1 cellular context compared by ENCODE assay signal in the genomic region with DNA sequence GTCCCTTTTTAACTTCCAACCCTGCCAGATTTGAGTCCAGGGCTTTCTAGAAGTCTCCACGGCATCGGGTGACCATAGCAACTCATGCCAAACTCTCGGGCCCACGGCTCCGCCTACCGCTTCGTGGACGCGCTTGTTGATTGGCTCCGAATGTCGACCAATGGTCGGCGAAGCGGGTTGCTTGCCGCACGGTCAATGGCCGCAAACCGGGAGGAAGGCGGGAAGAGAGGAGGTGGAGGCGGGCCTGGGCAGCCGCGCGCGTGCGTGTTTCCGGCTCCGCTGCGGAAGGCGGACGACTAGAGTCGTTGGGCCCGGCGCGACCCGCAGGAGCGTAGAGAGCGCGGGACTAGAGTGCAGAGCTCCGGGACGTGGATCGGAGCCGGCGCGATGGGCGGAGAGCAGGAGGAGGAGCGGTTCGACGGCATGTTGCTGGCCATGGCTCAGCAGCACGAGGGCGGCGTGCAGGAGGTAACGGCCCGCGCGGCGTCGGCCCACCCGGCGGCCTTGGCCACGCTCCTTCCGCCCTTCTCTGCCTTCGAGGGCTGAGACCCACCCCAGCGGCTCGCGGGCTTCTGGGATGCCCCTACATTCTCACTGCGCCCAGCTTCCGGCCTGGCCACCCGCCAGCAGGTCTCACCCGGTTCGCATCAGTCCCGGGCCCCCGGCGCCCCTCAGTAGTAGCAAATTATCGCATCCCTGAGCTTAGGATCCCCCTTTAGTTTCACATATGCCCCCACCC.
TF ChIP-seq lines count a peak whose summit lies in the region.

A gene (plus strand): TSS at position 282 of the 739 bp plus-strand sequence. CDS start 106 bp downstream, at position 388.

TF ChIP-seq in HepG2, 621 proteins besides CTCF, POLR2A, EP300 and RAD21 (continued from another document and continues in another):
- TF ChIP-seq, protein P1, sequence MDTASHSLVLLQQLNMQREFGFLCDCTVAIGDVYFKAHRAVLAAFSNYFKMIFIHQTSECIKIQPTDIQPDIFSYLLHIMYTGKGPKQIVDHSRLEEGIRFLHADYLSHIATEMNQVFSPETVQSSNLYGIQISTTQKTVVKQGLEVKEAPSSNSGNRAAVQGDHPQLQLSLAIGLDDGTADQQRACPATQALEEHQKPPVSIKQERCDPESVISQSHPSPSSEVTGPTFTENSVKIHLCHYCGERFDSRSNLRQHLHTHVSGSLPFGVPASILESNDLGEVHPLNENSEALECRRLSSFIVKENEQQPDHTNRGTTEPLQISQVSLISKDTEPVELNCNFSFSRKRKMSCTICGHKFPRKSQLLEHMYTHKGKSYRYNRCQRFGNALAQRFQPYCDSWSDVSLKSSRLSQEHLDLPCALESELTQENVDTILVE (CRISPR knock-in tag; IDR thresholded peaks at IDR 0.05) = no peak
- TF ChIP-seq, protein P2, sequence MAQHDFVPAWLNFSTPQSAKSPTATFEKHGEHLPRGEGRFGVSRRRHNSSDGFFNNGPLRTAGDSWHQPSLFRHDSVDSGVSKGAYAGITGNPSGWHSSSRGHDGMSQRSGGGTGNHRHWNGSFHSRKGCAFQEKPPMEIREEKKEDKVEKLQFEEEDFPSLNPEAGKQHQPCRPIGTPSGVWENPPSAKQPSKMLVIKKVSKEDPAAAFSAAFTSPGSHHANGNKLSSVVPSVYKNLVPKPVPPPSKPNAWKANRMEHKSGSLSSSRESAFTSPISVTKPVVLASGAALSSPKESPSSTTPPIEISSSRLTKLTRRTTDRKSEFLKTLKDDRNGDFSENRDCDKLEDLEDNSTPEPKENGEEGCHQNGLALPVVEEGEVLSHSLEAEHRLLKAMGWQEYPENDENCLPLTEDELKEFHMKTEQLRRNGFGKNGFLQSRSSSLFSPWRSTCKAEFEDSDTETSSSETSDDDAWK (CRISPR knock-in tag; IDR thresholded peaks at IDR 0.05) = no peak
- TF ChIP-seq KLF13 (CRISPR knock-in tag; IDR thresholded peaks at IDR 0.05) (no peak), SNAI1 (CRISPR knock-in tag; IDR thresholded peaks at IDR 0.05; ENCODE audit: borderline replicate concordance) (peak; percentile 83; the same call in 1 of the 2 replicates), FLYWCH1 (CRISPR knock-in tag; IDR thresholded peaks at IDR 0.05) (no peak), U2AF1 (optimal IDR thresholded peaks at IDR 0.05; ENCODE audit: low read depth, low read length) (no peak), RELA (CRISPR knock-in tag; IDR thresholded peaks at IDR 0.05) (no peak), ZNF530 (CRISPR knock-in tag; IDR thresholded peaks at IDR 0.05; ENCODE audit: low read depth) (no peak), PRMT3 (CRISPR knock-in tag; IDR thresholded peaks at IDR 0.05; ENCODE audit: borderline replicate concordance, low read depth) (peak; percentile 86; the same call in 1 of the 2 replicates), CHD2 (IDR thresholded peaks at IDR 0.05; ENCODE audit: low read depth, low read length) (0 out of 2 replicates have a peak, but pooled peaks have one; percentile 27), ZNF549 (CRISPR knock-in tag; IDR thresholded peaks at IDR 0.05) (no peak), PAX8 (CRISPR knock-in tag; IDR thresholded peaks at IDR 0.05; ENCODE audit: borderline replicate concordance) (peak; percentile 57; the same call in 1 of the 2 replicates), CREB1 (IDR thresholded peaks at IDR 0.05) (peak; percentile 72; the same call in 1 of the 2 replicates), CREB1 (CRISPR knock-in tag; IDR thresholded peaks at IDR 0.05) (peak; percentile 95), SRY (CRISPR knock-in tag; IDR thresholded peaks at IDR 0.05) (peak; percentile 69), NPAS2 (CRISPR knock-in tag; IDR thresholded peaks at IDR 0.05; ENCODE audit: borderline replicate concordance) (no peak), RXRA (CRISPR knock-in tag; IDR thresholded peaks at IDR 0.05) (peak; percentile 61; the same call in 1 of the 2 replicates), JDP2 (CRISPR knock-in tag; IDR thresholded peaks at IDR 0.05; ENCODE audit: borderline replicate concordance) (no peak), FOXP1 (IDR thresholded peaks at IDR 0.05) (no peak), FOXP1 (CRISPR knock-in tag; IDR thresholded peaks at IDR 0.05) (no peak), ZNF460 (CRISPR knock-in tag; IDR thresholded peaks at IDR 0.05; ENCODE audit: borderline replicate concordance) (no peak), ZNF607 (CRISPR knock-in tag; IDR thresholded peaks at IDR 0.05; ENCODE audit: borderline replicate concordance) (peak; percentile 98), ZNF431 (CRISPR knock-in tag; IDR thresholded peaks at IDR 0.05; ENCODE audit: borderline replicate concordance, low read depth) (peak; percentile 53; the same call in 1 of the 2 replicates), ZNF790 (CRISPR knock-in tag; IDR thresholded peaks at IDR 0.05; ENCODE audit: borderline replicate concordance) (0 out of 2 replicates have a peak, but pooled peaks have one; percentile 91), RARG (CRISPR knock-in tag; IDR thresholded peaks at IDR 0.05; ENCODE audit: low read depth) (no peak), SOX6 (IDR thresholded peaks at IDR 0.05) (no peak), SOX6 (CRISPR knock-in tag; IDR thresholded peaks at IDR 0.05) (peak; percentile 71), SRF (IDR thresholded peaks at IDR 0.05; ENCODE audit: low read depth, low read length) (no peak), ZNF451 (CRISPR knock-in tag; IDR thresholded peaks at IDR 0.05) (peak; percentile 68; the same call in 1 of the 2 replicates)
- TF ChIP-seq, protein P3, sequence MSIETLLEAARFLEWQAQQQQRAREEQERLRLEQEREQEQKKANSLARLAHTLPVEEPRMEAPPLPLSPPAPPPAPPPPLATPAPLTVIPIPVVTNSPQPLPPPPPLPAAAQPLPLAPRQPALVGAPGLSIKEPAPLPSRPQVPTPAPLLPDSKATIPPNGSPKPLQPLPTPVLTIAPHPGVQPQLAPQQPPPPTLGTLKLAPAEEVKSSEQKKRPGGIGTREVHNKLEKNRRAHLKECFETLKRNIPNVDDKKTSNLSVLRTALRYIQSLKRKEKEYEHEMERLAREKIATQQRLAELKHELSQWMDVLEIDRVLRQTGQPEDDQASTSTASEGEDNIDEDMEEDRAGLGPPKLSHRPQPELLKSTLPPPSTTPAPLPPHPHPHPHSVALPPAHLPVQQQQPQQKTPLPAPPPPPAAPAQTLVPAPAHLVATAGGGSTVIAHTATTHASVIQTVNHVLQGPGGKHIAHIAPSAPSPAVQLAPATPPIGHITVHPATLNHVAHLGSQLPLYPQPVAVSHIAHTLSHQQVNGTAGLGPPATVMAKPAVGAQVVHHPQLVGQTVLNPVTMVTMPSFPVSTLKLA (IDR thresholded peaks at IDR 0.05) = peak; percentile 45; the same call in 1 of the 2 replicates
- TF ChIP-seq, protein P4, sequence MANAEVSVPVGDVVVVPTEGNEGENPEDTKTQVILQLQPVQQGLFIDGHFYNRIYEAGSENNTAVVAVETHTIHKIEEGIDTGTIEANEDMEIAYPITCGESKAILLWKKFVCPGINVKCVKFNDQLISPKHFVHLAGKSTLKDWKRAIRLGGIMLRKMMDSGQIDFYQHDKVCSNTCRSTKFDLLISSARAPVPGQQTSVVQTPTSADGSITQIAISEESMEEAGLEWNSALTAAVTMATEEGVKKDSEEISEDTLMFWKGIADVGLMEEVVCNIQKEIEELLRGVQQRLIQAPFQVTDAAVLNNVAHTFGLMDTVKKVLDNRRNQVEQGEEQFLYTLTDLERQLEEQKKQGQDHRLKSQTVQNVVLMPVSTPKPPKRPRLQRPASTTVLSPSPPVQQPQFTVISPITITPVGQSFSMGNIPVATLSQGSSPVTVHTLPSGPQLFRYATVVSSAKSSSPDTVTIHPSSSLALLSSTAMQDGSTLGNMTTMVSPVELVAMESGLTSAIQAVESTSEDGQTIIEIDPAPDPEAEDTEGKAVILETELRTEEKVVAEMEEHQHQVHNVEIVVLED (CRISPR knock-in tag; IDR thresholded peaks at IDR 0.05; ENCODE audit: borderline replicate concordance) = peak; percentile 93
- TF ChIP-seq, protein P5, sequence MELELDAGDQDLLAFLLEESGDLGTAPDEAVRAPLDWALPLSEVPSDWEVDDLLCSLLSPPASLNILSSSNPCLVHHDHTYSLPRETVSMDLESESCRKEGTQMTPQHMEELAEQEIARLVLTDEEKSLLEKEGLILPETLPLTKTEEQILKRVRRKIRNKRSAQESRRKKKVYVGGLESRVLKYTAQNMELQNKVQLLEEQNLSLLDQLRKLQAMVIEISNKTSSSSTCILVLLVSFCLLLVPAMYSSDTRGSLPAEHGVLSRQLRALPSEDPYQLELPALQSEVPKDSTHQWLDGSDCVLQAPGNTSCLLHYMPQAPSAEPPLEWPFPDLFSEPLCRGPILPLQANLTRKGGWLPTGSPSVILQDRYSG (CRISPR knock-in tag; IDR thresholded peaks at IDR 0.05) = no peak
- TF ChIP-seq, protein P6, sequence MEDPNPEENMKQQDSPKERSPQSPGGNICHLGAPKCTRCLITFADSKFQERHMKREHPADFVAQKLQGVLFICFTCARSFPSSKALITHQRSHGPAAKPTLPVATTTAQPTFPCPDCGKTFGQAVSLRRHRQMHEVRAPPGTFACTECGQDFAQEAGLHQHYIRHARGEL (CRISPR knock-in tag; IDR thresholded peaks at IDR 0.05) = no peak
- TF ChIP-seq, protein P7, sequence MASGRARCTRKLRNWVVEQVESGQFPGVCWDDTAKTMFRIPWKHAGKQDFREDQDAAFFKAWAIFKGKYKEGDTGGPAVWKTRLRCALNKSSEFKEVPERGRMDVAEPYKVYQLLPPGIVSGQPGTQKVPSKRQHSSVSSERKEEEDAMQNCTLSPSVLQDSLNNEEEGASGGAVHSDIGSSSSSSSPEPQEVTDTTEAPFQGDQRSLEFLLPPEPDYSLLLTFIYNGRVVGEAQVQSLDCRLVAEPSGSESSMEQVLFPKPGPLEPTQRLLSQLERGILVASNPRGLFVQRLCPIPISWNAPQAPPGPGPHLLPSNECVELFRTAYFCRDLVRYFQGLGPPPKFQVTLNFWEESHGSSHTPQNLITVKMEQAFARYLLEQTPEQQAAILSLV (CRISPR knock-in tag; IDR thresholded peaks at IDR 0.05; ENCODE audit: borderline replicate concordance) = peak; percentile 88; the same call in 1 of the 2 replicates
- TF ChIP-seq, protein P8, sequence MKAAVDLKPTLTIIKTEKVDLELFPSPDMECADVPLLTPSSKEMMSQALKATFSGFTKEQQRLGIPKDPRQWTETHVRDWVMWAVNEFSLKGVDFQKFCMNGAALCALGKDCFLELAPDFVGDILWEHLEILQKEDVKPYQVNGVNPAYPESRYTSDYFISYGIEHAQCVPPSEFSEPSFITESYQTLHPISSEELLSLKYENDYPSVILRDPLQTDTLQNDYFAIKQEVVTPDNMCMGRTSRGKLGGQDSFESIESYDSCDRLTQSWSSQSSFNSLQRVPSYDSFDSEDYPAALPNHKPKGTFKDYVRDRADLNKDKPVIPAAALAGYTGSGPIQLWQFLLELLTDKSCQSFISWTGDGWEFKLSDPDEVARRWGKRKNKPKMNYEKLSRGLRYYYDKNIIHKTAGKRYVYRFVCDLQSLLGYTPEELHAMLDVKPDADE (CRISPR knock-in tag; IDR thresholded peaks at IDR 0.05) = no peak; the same call in 1 of the 2 replicates
- TF ChIP-seq, protein P9, sequence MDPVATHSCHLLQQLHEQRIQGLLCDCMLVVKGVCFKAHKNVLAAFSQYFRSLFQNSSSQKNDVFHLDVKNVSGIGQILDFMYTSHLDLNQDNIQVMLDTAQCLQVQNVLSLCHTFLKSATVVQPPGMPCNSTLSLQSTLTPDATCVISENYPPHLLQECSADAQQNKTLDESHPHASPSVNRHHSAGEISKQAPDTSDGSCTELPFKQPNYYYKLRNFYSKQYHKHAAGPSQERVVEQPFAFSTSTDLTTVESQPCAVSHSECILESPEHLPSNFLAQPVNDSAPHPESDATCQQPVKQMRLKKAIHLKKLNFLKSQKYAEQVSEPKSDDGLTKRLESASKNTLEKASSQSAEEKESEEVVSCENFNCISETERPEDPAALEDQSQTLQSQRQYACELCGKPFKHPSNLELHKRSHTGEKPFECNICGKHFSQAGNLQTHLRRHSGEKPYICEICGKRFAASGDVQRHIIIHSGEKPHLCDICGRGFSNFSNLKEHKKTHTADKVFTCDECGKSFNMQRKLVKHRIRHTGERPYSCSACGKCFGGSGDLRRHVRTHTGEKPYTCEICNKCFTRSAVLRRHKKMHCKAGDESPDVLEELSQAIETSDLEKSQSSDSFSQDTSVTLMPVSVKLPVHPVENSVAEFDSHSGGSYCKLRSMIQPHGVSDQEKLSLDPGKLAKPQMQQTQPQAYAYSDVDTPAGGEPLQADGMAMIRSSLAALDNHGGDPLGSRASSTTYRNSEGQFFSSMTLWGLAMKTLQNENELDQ (CRISPR knock-in tag; IDR thresholded peaks at IDR 0.05; ENCODE audit: borderline replicate concordance) = no peak
- TF ChIP-seq, protein P10, sequence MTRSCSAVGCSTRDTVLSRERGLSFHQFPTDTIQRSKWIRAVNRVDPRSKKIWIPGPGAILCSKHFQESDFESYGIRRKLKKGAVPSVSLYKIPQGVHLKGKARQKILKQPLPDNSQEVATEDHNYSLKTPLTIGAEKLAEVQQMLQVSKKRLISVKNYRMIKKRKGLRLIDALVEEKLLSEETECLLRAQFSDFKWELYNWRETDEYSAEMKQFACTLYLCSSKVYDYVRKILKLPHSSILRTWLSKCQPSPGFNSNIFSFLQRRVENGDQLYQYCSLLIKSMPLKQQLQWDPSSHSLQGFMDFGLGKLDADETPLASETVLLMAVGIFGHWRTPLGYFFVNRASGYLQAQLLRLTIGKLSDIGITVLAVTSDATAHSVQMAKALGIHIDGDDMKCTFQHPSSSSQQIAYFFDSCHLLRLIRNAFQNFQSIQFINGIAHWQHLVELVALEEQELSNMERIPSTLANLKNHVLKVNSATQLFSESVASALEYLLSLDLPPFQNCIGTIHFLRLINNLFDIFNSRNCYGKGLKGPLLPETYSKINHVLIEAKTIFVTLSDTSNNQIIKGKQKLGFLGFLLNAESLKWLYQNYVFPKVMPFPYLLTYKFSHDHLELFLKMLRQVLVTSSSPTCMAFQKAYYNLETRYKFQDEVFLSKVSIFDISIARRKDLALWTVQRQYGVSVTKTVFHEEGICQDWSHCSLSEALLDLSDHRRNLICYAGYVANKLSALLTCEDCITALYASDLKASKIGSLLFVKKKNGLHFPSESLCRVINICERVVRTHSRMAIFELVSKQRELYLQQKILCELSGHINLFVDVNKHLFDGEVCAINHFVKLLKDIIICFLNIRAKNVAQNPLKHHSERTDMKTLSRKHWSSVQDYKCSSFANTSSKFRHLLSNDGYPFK (CRISPR knock-in tag; IDR thresholded peaks at IDR 0.05; ENCODE audit: borderline replicate concordance) = peak; percentile 76; the same call in 1 of the 2 replicates
- TF ChIP-seq, protein P11, sequence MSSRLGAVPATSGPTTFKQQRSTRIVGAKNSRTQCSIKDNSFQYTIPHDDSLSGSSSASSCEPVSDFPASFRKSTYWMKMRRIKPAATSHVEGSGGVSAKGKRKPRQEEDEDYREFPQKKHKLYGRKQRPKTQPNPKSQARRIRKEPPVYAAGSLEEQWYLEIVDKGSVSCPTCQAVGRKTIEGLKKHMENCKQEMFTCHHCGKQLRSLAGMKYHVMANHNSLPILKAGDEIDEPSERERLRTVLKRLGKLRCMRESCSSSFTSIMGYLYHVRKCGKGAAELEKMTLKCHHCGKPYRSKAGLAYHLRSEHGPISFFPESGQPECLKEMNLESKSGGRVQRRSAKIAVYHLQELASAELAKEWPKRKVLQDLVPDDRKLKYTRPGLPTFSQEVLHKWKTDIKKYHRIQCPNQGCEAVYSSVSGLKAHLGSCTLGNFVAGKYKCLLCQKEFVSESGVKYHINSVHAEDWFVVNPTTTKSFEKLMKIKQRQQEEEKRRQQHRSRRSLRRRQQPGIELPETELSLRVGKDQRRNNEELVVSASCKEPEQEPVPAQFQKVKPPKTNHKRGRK (CRISPR knock-in tag; IDR thresholded peaks at IDR 0.05) = no peak
